Comparison of ENCODE assay signal across 24 cellular contexts in the genomic region with DNA sequence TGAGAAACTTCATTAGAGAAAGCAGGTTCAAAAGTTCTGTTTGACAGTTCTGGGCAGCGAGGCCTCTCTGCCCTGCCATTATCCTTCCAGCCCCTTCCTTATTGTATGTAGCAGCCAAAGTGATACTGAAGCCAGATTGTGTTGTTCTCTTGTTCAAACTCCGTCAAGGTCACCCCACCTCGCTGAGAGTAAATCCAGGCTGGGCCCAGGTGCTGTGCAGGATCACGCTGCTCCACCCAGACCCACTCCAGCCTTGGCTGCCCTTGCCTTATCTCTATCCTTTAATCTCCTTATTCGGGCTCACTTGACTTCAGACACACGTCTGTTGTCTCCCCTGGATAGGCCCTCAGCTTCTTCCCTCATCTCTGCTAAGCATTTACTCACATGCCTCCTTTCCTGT.
"Had no signal": no experiment of that assay in that cellular context is flagged by ENCODE, and none has a peak within 500 bp of the region (broad histone marks: within the 10 kb centered on the region; RNA-seq: fewer than 3 reads in every experiment).

No MANE protein-coding gene starts in this region.

- H3K4me3 ChIP-seq: esophagus muscularis mucosa, thoracic aorta, vagina had no signal

- H3K9me3 ChIP-seq: esophagus muscularis mucosa, thoracic aorta, vagina had no signal

- H3K4me1 ChIP-seq: esophagus muscularis mucosa, vagina had no signal

- DNase-seq: activated CD4-positive, alpha-beta T cell treated with anti-CD3 and anti-CD28 coated beads for 1 hour; activated gamma-delta T cell treated with Interleukin-2 at 50 U/mL for 16 hours; activated T-cell treated with anti-CD3 and anti-CD28 coated beads, Interleukin-2, amount 50 U/mL, for 1 hour; aorta; brain microvascular endothelial cell; effector memory CD4-positive, alpha-beta T cell; glutamatergic neuron; hippocampal formation; left ventricle myocardium superior; mammary epithelial cell; midbrain; nucleus accumbens; small intestine; stimulated activated CD8-positive, alpha-beta memory T cell treated with anti-CD3 and anti-CD28 coated beads, Interleukin-4, amount 100 ng/mL, for 48 hours; stimulated activated naive CD4-positive, alpha-beta T cell; T-helper 2 cell had no signal

- H3K36me3 ChIP-seq: brain microvascular endothelial cell, esophagus muscularis mucosa, thoracic aorta, vagina had no signal

- H3K27ac ChIP-seq: brain microvascular endothelial cell, esophagus muscularis mucosa, thoracic aorta, vagina, VCaP had no signal

- ATAC-seq: activated naive CD4-positive, alpha-beta T cell treated with anti-CD3 and anti-CD28 coated beads, Interleukin-2, amount 50 U/mL, for 72 hours; left ventricle myocardium superior; sciatic nerve had no signal

- FAIRE-seq: colon, endothelial cell of umbilical vein, small intestine had no signal

- H3K27me3 ChIP-seq: brain microvascular endothelial cell, esophagus muscularis mucosa, vagina had no signal
